Comparison of ENCODE assay signal across 18 cellular contexts in the genomic region with DNA sequence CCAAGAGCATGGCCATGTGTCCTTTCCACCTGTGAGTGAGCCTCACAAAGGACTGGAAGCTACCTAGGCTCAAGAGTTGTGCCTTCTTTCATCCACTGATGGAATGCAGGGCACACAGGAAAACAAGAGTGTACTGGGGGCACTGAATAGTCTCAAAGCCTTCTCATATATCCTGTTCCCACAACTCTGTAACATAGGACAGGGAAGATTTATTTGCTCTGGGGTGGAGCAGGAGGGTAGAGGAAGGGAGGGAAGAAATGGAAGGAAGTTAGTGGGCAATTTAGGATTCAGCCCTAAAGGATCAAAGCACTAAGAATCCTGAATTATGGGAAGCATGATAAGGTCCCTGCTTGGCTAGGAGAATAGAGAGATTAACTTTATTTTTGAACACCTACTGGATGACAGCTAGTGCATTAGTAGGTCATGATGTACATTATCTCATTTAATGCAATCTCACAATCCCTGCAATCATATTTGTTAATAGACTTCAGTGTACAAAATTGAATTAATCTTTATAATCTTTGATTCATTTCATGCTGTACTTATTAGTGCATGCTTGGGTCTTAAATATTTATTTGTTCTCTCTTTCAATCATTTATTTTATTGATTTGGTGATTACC. TPM values are rescaled to one million over a fixed set of nuclear protein-coding genes. Genes with fewer than 3 reads are reported as not detected.
DNase-seq lines count a peak whose midpoint lies in the region; ATAC-seq and TF ChIP-seq lines count a peak whose summit lies in the region.
"Had no signal": no experiment of that assay in that cellular context is flagged by ENCODE, and none has a peak within 500 bp of the region (broad histone marks: within the 10 kb centered on the region; RNA-seq: fewer than 3 reads in every experiment).

No MANE protein-coding gene starts in this region.

- TF ChIP-seq CTCF in Caco-2 (IDR thresholded peaks at IDR 0.05; ENCODE audit: insufficient read depth in 1 of 2, low read depth in 1 of 2, low read length in 1 of 2, severe bottlenecking in 1 of 2, unreplicated experiment in 1 of 2) (no peak), HCT116 (IDR thresholded peaks at IDR 0.05 in 2 of 3, conservative IDR thresholded peaks at IDR 0.05 in 1 of 3; ENCODE audit: borderline replicate concordance in 1 of 3, insufficient read depth in 1 of 3, low read depth in 2 of 3, low read length in 2 of 3) (no peak), mucosa of descending colon (IDR thresholded peaks at IDR 0.05) (no peak)

- H3K4me1 ChIP-seq in Caco-2: peaks cover 16% of the 10 kb centered on the region; the same call in 1 of the 2 replicates
- peaks cover 3 to 14% of the 10 kb centered on the region in 2 experiments; a peak in 3 of 4 replicates for H3K4me1 ChIP-seq in HCT116 (ENCODE audit: control insufficient read depth in 1 of 2, insufficient read depth in 2 of 2, low read length in 2 of 2)
- H3K4me1 ChIP-seq in mucosa of descending colon (ENCODE audit: low read depth): no peaks in the 10 kb centered on the region

- H4K20me1 ChIP-seq in HCT116 (ENCODE audit: insufficient read depth): no peaks in the 10 kb centered on the region

- no peak for TF ChIP-seq POLR2A in HCT116 (IDR thresholded peaks at IDR 0.05; ENCODE audit: borderline replicate concordance, extremely low read depth, insufficient read depth, insufficient read length)

- no peak overlapping the region for H2AFZ ChIP-seq in HCT116 (ENCODE audit: low read depth, low read length, poor library complexity, severe bottlenecking)

- peaks cover 47% of the 10 kb centered on the region for H3K4me1 Mint-ChIP-seq in Caco-2 (ENCODE audit: low read depth, unreplicated experiment)
- H3K4me1 Mint-ChIP-seq in activated T-helper 1 cell treated with anti-CD3 and anti-CD28 coated beads, Interleukin-12 subunit alpha, Interleukin-12 subunit beta, Interleukin-2, Interleukin-4 antibody, amounts not matched to agents 30 ng/mL and 10 ng/mL and 1 ng/mL, durations not matched to agents 14 hours and 24 hours and 36 hours (ENCODE audit: low read depth): peaks cover 72% of the 10 kb centered on the region
- peaks cover 53% of the 10 kb centered on the region for H3K4me1 Mint-ChIP-seq in activated naive CD8-positive, alpha-beta T cell treated with anti-CD3 and anti-CD28 coated beads, Interleukin-2, amount 50 U/mL, for 24 hours

- no peaks in the 10 kb centered on the region for H3K36me3 Mint-ChIP-seq in Caco-2 (ENCODE audit: insufficient read depth, unreplicated experiment)
- H3K36me3 Mint-ChIP-seq in activated T-helper 1 cell treated with anti-CD3 and anti-CD28 coated beads, Interleukin-12 subunit alpha, Interleukin-12 subunit beta, Interleukin-2, Interleukin-4 antibody, amounts not matched to agents 30 ng/mL and 10 ng/mL and 1 ng/mL, durations not matched to agents 14 hours and 24 hours and 36 hours (ENCODE audit: low read depth): peaks cover 2% of the 10 kb centered on the region
- no peaks in the 10 kb centered on the region for H3K36me3 Mint-ChIP-seq in activated naive CD8-positive, alpha-beta T cell treated with anti-CD3 and anti-CD28 coated beads, Interleukin-2, amount 50 U/mL, for 24 hours (ENCODE audit: low read depth)
- H3K36me3 Mint-ChIP-seq: CD8-positive, alpha-beta memory T cell had no signal

- H3K27me3 Mint-ChIP-seq in Caco-2 (ENCODE audit: insufficient read depth, unreplicated experiment): no peaks in the 10 kb centered on the region
- H3K27me3 Mint-ChIP-seq in activated T-helper 1 cell treated with anti-CD3 and anti-CD28 coated beads, Interleukin-12 subunit alpha, Interleukin-12 subunit beta, Interleukin-2, Interleukin-4 antibody, amounts not matched to agents 30 ng/mL and 10 ng/mL and 1 ng/mL, durations not matched to agents 14 hours and 24 hours and 36 hours (ENCODE audit: insufficient read depth): peaks cover 15% of the 10 kb centered on the region
- peaks cover 40% of the 10 kb centered on the region for H3K27me3 Mint-ChIP-seq in activated naive CD8-positive, alpha-beta T cell treated with anti-CD3 and anti-CD28 coated beads, Interleukin-2, amount 50 U/mL, for 24 hours

- intact Hi-C loops in Caco-2 (cut with micrococcal nuclease; ENCODE audit: unreplicated experiment) (no loop called here), HCT116 (cut with micrococcal nuclease) (no loop called here), mucosa of descending colon (cut with DNase I, micrococcal nuclease) (no loop called here)
- intact Hi-C loops in activated T-helper 1 cell treated with anti-CD3 and anti-CD28 coated beads, Interleukin-12 subunit alpha, Interleukin-12 subunit beta, Interleukin-2, Interleukin-4 antibody, amounts not matched to agents 30 ng/mL and 10 ng/mL and 1 ng/mL, durations not matched to agents 14 hours and 24 hours and 36 hours (cut with micrococcal nuclease): no loop called here

- RAD21 ChIA-PET in HCT116 (lab: Charles Lee; ENCODE audit: low non-redundant PET in 1 of 2, low total read pairs in 2 of 2, uncharacterized antibody in 2 of 2, unreplicated experiment in 2 of 2): no interaction called here

- no peaks in the 10 kb centered on the region for H3K36me3 ChIP-seq in Caco-2 (ENCODE audit: control insufficient read depth, insufficient read depth, low read length)
- no peaks in the 10 kb centered on the region for H3K36me3 ChIP-seq in HCT116 (ENCODE audit: control insufficient read depth in 1 of 2, insufficient read depth in 2 of 2, low read length in 2 of 2)
- no peaks in the 10 kb centered on the region for H3K36me3 ChIP-seq in mucosa of descending colon (ENCODE audit: low read depth)
- H3K36me3 ChIP-seq: BE2C had no signal

- CTCF ChIA-PET in Caco-2 (lab: Charles Lee) (no interaction called here), HCT116 (lab: Charles Lee) (no interaction called here)

- H3K4me3 Mint-ChIP-seq in Caco-2 (ENCODE audit: unreplicated experiment): no peak overlapping the region
- H3K4me3 Mint-ChIP-seq in activated T-helper 1 cell treated with anti-CD3 and anti-CD28 coated beads, Interleukin-12 subunit alpha, Interleukin-12 subunit beta, Interleukin-2, Interleukin-4 antibody, amounts not matched to agents 30 ng/mL and 10 ng/mL and 1 ng/mL, durations not matched to agents 14 hours and 24 hours and 36 hours: peak overlapping the region; percentile 16
- no peak overlapping the region for H3K4me3 Mint-ChIP-seq in activated naive CD8-positive, alpha-beta T cell treated with anti-CD3 and anti-CD28 coated beads, Interleukin-2, amount 50 U/mL, for 24 hours
- H3K4me3 Mint-ChIP-seq: CD8-positive, alpha-beta memory T cell had no signal

- no peaks in the 10 kb centered on the region for H3K27me3 ChIP-seq in Caco-2 (replicated peaks; ENCODE audit: control insufficient read depth, insufficient read depth, low read length)
- H3K27me3 ChIP-seq in HCT116 (ENCODE audit: insufficient read depth, low read length): no peaks in the 10 kb centered on the region
- H3K27me3 ChIP-seq: BE2C had no signal

- H3K4me3 ChIP-seq in Caco-2 (ENCODE audit: low read depth, low read length): no peak overlapping the region
- no peak overlapping the region for H3K4me3 ChIP-seq in HCT116 (replicated peaks in 1 of 2; ENCODE audit: low read depth in 1 of 2, low read length in 2 of 2)
- no peak overlapping the region for H3K4me3 ChIP-seq in mucosa of descending colon

- BruUV-seq in Caco-2 (replicated peaks; lab: Mats Ljungman, UMichigan) (no TSS peak), HCT116 (replicated peaks; lab: Mats Ljungman, UMichigan) (no TSS peak)

- DNase-seq in Caco-2 (no peak), HCT116 (ENCODE audit: low read depth, low spot score) (no peak), mucosa of descending colon (no peak), iPS-NIHi7 (ENCODE audit: extremely low spot score) (no peak), T-helper 2 cell (no peak)
- DNase-seq in activated T-helper 1 cell treated with anti-CD3 and anti-CD28 coated beads, Interleukin-12 subunit alpha, Interleukin-12 subunit beta, Interleukin-2, Interleukin-4 antibody, amounts not matched to agents 30 ng/mL and 10 ng/mL and 1 ng/mL, durations not matched to agents 14 hours and 24 hours and 36 hours (ENCODE audit: low spot score): no peak
- DNase-seq in activated naive CD8-positive, alpha-beta T cell treated with anti-CD3 and anti-CD28 coated beads, Interleukin-2, amount 50 U/mL, for 24 hours: no peak
- DNase-seq: ACHN; BE2C; CD8-positive, alpha-beta memory T cell; KG1; NCI-H1092 treated with DMSO at 0.1 percent for 48 hours; NCI-H187; NCI-H446; NCI-H82; SIG-M5 had no signal

- POLR2A ChIA-PET in Caco-2 (lab: Charles Lee): no interaction called here
- POLR2A ChIA-PET in HCT116 (lab: Charles Lee): no interaction called here

- no peak overlapping the region for H3K9ac ChIP-seq in HCT116 (ENCODE audit: low read length)

- no peaks in the 10 kb centered on the region for H3K9me3 Mint-ChIP-seq in Caco-2 (ENCODE audit: unreplicated experiment)
- H3K9me3 Mint-ChIP-seq in activated T-helper 1 cell treated with anti-CD3 and anti-CD28 coated beads, Interleukin-12 subunit alpha, Interleukin-12 subunit beta, Interleukin-2, Interleukin-4 antibody, amounts not matched to agents 30 ng/mL and 10 ng/mL and 1 ng/mL, durations not matched to agents 14 hours and 24 hours and 36 hours: no peaks in the 10 kb centered on the region
- no peaks in the 10 kb centered on the region for H3K9me3 Mint-ChIP-seq in activated naive CD8-positive, alpha-beta T cell treated with anti-CD3 and anti-CD28 coated beads, Interleukin-2, amount 50 U/mL, for 24 hours
- H3K9me3 Mint-ChIP-seq: CD8-positive, alpha-beta memory T cell had no signal

- no peak for TF ChIP-seq RAD21 in HCT116 (IDR thresholded peaks at IDR 0.05; ENCODE audit: low read depth)

- ATAC-seq in HCT116: no peak
- ATAC-seq in mucosa of descending colon: peak; percentile 20
- no peak for ATAC-seq in activated naive CD8-positive, alpha-beta T cell treated with anti-CD3 and anti-CD28 coated beads, Interleukin-2, amount 50 U/mL, for 24 hours
- no peak for ATAC-seq in GM19035 (IDR thresholded peaks at IDR 0.05; ENCODE audit: unreplicated experiment)

- H3K9me2 ChIP-seq in HCT116 (ENCODE audit: insufficient read depth): no peaks in the 10 kb centered on the region

- no peaks in the 10 kb centered on the region for H3K79me2 ChIP-seq in HCT116 (ENCODE audit: insufficient read depth, low read length)

- H3K9me3 ChIP-seq in Caco-2 (no peaks in the 10 kb centered on the region), HCT116 (ENCODE audit: control insufficient read depth in 1 of 2, insufficient read depth in 1 of 2, low read depth in 1 of 2, low read length in 2 of 2) (no peaks in the 10 kb centered on the region), mucosa of descending colon (no peaks in the 10 kb centered on the region)
- H3K9me3 ChIP-seq: BE2C had no signal

- H3K27ac ChIP-seq in HCT116 (ENCODE audit: low read depth, low read length): no peak overlapping the region

- H3K4me2 ChIP-seq in HCT116 (ENCODE audit: low read length): peak overlapping the region; percentile 10; the same call in 1 of the 2 replicates

- H3K27ac Mint-ChIP-seq in Caco-2 (ENCODE audit: unreplicated experiment): peak overlapping the region; percentile 25
- H3K27ac Mint-ChIP-seq in activated T-helper 1 cell treated with anti-CD3 and anti-CD28 coated beads, Interleukin-12 subunit alpha, Interleukin-12 subunit beta, Interleukin-2, Interleukin-4 antibody, amounts not matched to agents 30 ng/mL and 10 ng/mL and 1 ng/mL, durations not matched to agents 14 hours and 24 hours and 36 hours: peak overlapping the region; percentile 41
- no peak overlapping the region for H3K27ac Mint-ChIP-seq in activated naive CD8-positive, alpha-beta T cell treated with anti-CD3 and anti-CD28 coated beads, Interleukin-2, amount 50 U/mL, for 24 hours

RNA-seq across cellular contexts. Expression of gene RGS16, which starts 27.0 kb away (rescaled TPM):
- total RNA-seq in Caco-2 (2022): 0.77 and 1.2 TPM in 2 replicates
- 6.5 TPM for total RNA-seq in HCT116 (2021; ENCODE audit: unreplicated experiment)
- polyA plus RNA-seq in HCT116 (2012): 7.0 and 7.9 TPM in 2 replicates
- total RNA-seq in activated T-helper 1 cell treated with anti-CD3 and anti-CD28 coated beads, Interleukin-12 subunit alpha, Interleukin-12 subunit beta, Interleukin-2, Interleukin-4 antibody, amounts not matched to agents 30 ng/mL and 10 ng/mL and 1 ng/mL, durations not matched to agents 14 hours and 24 hours and 36 hours: 138 and 143 TPM in 2 replicates
- 1 to 10 TPM in 2 of 3 donors, under 1 TPM in 1; 0.61 to 2.3 (median 1.3) TPM for total RNA-seq in mucosa of descending colon
- total RNA-seq: M059J had no signal

RNA-seq across cellular contexts. Expression of gene RNASEL, which starts 42.1 kb away (rescaled TPM):
- 2.7 and 2.9 TPM in 2 replicates for total RNA-seq in Caco-2 (2022)
- 2.9 TPM for total RNA-seq in HCT116 (2021; ENCODE audit: unreplicated experiment)
- 1.6 and 2.0 TPM in 2 replicates for polyA plus RNA-seq in HCT116 (2012)
- total RNA-seq in activated T-helper 1 cell treated with anti-CD3 and anti-CD28 coated beads, Interleukin-12 subunit alpha, Interleukin-12 subunit beta, Interleukin-2, Interleukin-4 antibody, amounts not matched to agents 30 ng/mL and 10 ng/mL and 1 ng/mL, durations not matched to agents 14 hours and 24 hours and 36 hours: 4.6 and 5.0 TPM in 2 replicates
- total RNA-seq in mucosa of descending colon: 10 to 100 TPM; 14.3 to 23.9 (median 16.3) TPM

RNA-seq across cellular contexts. Expression of gene RGS8, which starts 53.2 kb away (rescaled TPM):
- total RNA-seq in Caco-2 (2022) (not detected in 2 replicates), HCT116 (2021; ENCODE audit: unreplicated experiment) (not detected), mucosa of descending colon (not detected)
- polyA plus RNA-seq in HCT116 (2012): not detected in 2 replicates
- total RNA-seq in activated T-helper 1 cell treated with anti-CD3 and anti-CD28 coated beads, Interleukin-12 subunit alpha, Interleukin-12 subunit beta, Interleukin-2, Interleukin-4 antibody, amounts not matched to agents 30 ng/mL and 10 ng/mL and 1 ng/mL, durations not matched to agents 14 hours and 24 hours and 36 hours: not detected in 2 replicates
- total RNA-seq: CD8-positive, alpha-beta memory T cell; M059J had no signal
- polyA plus RNA-seq: CD8-positive, alpha-beta memory T cell had no signal

Comparison
In these comparisons a context has a peak if more than half of its experiments do, and no peak if none do; other contexts are left out.
1. RNA of gene RGS16, which starts 27.0 kb away (total RNA-seq): 138 to 143 TPM in activated T-helper 1 cell treated with anti-CD3 and anti-CD28 coated beads, Interleukin-12 subunit alpha, Interleukin-12 subunit beta, Interleukin-2, Interleukin-4 antibody, amounts not matched to agents 30 ng/mL and 10 ng/mL and 1 ng/mL, durations not matched to agents 14 hours and 24 hours and 36 hours; 6.5 TPM in HCT116 (single experiment), 0.61 to 2.3 TPM in mucosa of descending colon and 0.77 to 1.2 TPM in Caco-2; every median in the first group is over 10 times any median in the second.